10 cellular contexts compared by ENCODE assay signal in genomic region chr2:171706152-171706803, GRCh38. TPM values are rescaled to one million over a fixed set of nuclear protein-coding genes. Genes with fewer than 3 reads are reported as not detected.
DNase-seq lines count a peak whose midpoint lies in the region; ATAC-seq, FAIRE-seq and TF ChIP-seq lines count a peak whose summit lies in the region.
"Had no signal": no experiment of that assay in that cellular context is flagged by ENCODE, and none has a peak within 500 bp of the region (broad histone marks: within the 10 kb centered on the region; RNA-seq: fewer than 3 reads in every experiment).

No MANE protein-coding gene starts in this region.

- DNase-seq in AG10803 (ENCODE audit: low read depth) (peak; percentile 30), GM12891 (ENCODE audit: insufficient read length, low spot score) (no peak), Panc1 (ENCODE audit: low read depth, low spot score) (no peak), fibroblast of villous mesenchyme (ENCODE audit: low read depth) (peak; percentile 40), ascending aorta (ENCODE audit: low spot score in 2 of 2) (no peak), lower leg skin (ENCODE audit: low spot score in 2 of 2) (no peak)
- DNase-seq in activated CD4-positive, alpha-beta T cell treated with anti-CD3 and anti-CD28 coated beads, Interleukin-2, amount 50 U/mL, for 4 hours: no peak
- DNase-seq: effector CD4-positive, alpha-beta T cell had no signal

- peak; percentile 60 for FAIRE-seq in GM12891 (lab: Jason Lieb, UNC)

- no peaks in the 10 kb centered on the region for H3K9me3 ChIP-seq in Panc1 (ENCODE audit: control insufficient read depth, insufficient read depth, low read depth, low read length)
- H3K9me3 ChIP-seq in ascending aorta: no peaks in the 10 kb centered on the region
- H3K9me3 ChIP-seq: SJCRH30 had no signal

- TF ChIP-seq CTCF in AG10803 (conservative IDR thresholded peaks at IDR 0.05; ENCODE audit: low read length) (peak; percentile 58), Panc1 (IDR thresholded peaks at IDR 0.05) (peak; percentile 33; the same call in 1 of the 2 replicates), fibroblast of villous mesenchyme (IDR thresholded peaks at IDR 0.05; ENCODE audit: insufficient read depth, low read depth, low read length) (peak; percentile 29), ascending aorta (IDR thresholded peaks at IDR 0.05) (peak in 1 of 3 experiments; percentile 11), lower leg skin (IDR thresholded peaks at IDR 0.05) (no peak)

- intact Hi-C loops in Panc1 (cut with micrococcal nuclease; ENCODE audit: unreplicated experiment) (loop anchor here (2.0 kb wide), 1 partner anchor 397 kb away; the partner anchor contains the start of gene DLX2), ascending aorta (cut with DNase I) (no loop called here), lower leg skin (cut with DNase I; ENCODE audit: low total_unique reads) (loop anchor here (10.0 kb wide), 1 partner anchor 399 kb away; the partner anchor contains the start of gene DLX2)

- no peaks in the 10 kb centered on the region for H3K27me3 ChIP-seq in Panc1 (ENCODE audit: control insufficient read depth, insufficient read depth, low read length)
- H3K27me3 ChIP-seq in ascending aorta: no peaks in the 10 kb centered on the region
- H3K27me3 ChIP-seq: SJCRH30 had no signal

- POLR2A ChIA-PET in Panc1 (lab: Charles Lee): no interaction called here

- TF ChIP-seq POLR2A in GM12891 (IDR thresholded peaks at IDR 0.05; ENCODE audit: low read depth, low read length) (no peak), lower leg skin (IDR thresholded peaks at IDR 0.05) (no peak)

- CTCF ChIA-PET in Panc1 (lab: Charles Lee): interaction anchor here (0.5 to 1.0 kb wide), 3 partner anchors 340 to 421 kb away, joined by 3 to 6 read pairs (median 4); no protein-coding TSS in a partner anchor

- H3K36me3 ChIP-seq in Panc1 (ENCODE audit: control insufficient read depth, insufficient read depth, low read length) (peaks cover 6% of the 10 kb centered on the region; the same call in 1 of the 2 replicates), ascending aorta (no peaks in the 10 kb centered on the region)

- 9 to 15% methylated on average over 2 of the region's 2 CpGs for WGBS in lower leg skin, 2 donors

- H3K27ac ChIP-seq in Panc1 (ENCODE audit: low read length) (no peak overlapping the region), ascending aorta (no peak overlapping the region)
- H3K27ac ChIP-seq: SJCRH30 had no signal

- H3K4me1 ChIP-seq in Panc1 (ENCODE audit: control insufficient read depth, insufficient read depth, low read length) (peaks cover 11% of the 10 kb centered on the region; the same call in 1 of the 2 replicates), ascending aorta (no peaks in the 10 kb centered on the region)

- in situ Hi-C loops in Panc1 (cut with HindIII; ENCODE audit: low pct_unique_long_range_greater_than_20kb, low sequenced_read_pairs): no loop called here

- ATAC-seq in Panc1: peak; percentile 63; the same call in 1 of the 2 replicates
- no peak for ATAC-seq in GM19328 (IDR thresholded peaks at IDR 0.05; ENCODE audit: unreplicated experiment)

- no TSS peak for BruUV-seq in Panc1 (replicated peaks; lab: Mats Ljungman, UMichigan)

- H3K4me3 ChIP-seq in AG10803 (ENCODE audit: low read length) (no peak overlapping the region), Panc1 (ENCODE audit: low read depth in 2 of 2, low read length in 2 of 2) (no peak overlapping the region), fibroblast of villous mesenchyme (ENCODE audit: low read depth, low read length) (no peak overlapping the region), ascending aorta (no peak overlapping the region), lower leg skin (ENCODE audit: low read depth, poor library complexity, severe bottlenecking) (no peak overlapping the region)
- H3K4me3 ChIP-seq: SJCRH30 had no signal

TF ChIP-seq in GM12891, 5 proteins besides CTCF, POLR2A, EP300 and RAD21:
- TF ChIP-seq SPI1 (IDR thresholded peaks at IDR 0.05; ENCODE audit: low read depth, low read length) (no peak), POU2F2 (IDR thresholded peaks at IDR 0.05; ENCODE audit: low read depth, low read length) (no peak), PAX5 (IDR thresholded peaks at IDR 0.05; ENCODE audit: insufficient read depth, low read length, severe bottlenecking) (no peak), POLR2AphosphoS5 (IDR thresholded peaks at IDR 0.05; ENCODE audit: low read depth, low read length) (no peak), TAF1 (IDR thresholded peaks at IDR 0.05; ENCODE audit: low read depth, low read length) (no peak)
TF ChIP-seq in GM12891: peak in this region for 0.

RNA-seq across cellular contexts. Expression of gene DYNC1I2, which starts 19.0 kb away (rescaled TPM):
- 48.4 TPM for polyA plus RNA-seq in GM12891 (2012; ENCODE audit: low read depth, missing spikeins)
- total RNA-seq in Panc1 (2021; ENCODE audit: unreplicated experiment): 72.8 TPM
- polyA plus RNA-seq in Panc1 (2012; ENCODE audit: insufficient read length): 67.9 TPM
- 101 and 135 TPM in 2 replicates for total RNA-seq in fibroblast of villous mesenchyme
- 81.0 TPM for total RNA-seq in ascending aorta
- 10 to 100 TPM; 74.8 to 87.8 (median 80.0) TPM for total RNA-seq in lower leg skin

Comparison
In these comparisons a context has a peak if more than half of its experiments do, and no peak if none do; other contexts are left out.
1. DNase-seq: peak in AG10803 (single experiment) and fibroblast of villous mesenchyme (single experiment); none in GM12891 (single experiment), Panc1 (single experiment), ascending aorta (0 of 2), activated CD4-positive, alpha-beta T cell treated with anti-CD3 and anti-CD28 coated beads, Interleukin-2, amount 50 U/mL, for 4 hours (0 of 2) and lower leg skin (0 of 2).
2. CTCF ChIP-seq: peak in AG10803 (single experiment), Panc1 (single experiment) and fibroblast of villous mesenchyme (single experiment); none in lower leg skin (0 of 3).